1 cellular context compared by ENCODE assay signal in the genomic region with DNA sequence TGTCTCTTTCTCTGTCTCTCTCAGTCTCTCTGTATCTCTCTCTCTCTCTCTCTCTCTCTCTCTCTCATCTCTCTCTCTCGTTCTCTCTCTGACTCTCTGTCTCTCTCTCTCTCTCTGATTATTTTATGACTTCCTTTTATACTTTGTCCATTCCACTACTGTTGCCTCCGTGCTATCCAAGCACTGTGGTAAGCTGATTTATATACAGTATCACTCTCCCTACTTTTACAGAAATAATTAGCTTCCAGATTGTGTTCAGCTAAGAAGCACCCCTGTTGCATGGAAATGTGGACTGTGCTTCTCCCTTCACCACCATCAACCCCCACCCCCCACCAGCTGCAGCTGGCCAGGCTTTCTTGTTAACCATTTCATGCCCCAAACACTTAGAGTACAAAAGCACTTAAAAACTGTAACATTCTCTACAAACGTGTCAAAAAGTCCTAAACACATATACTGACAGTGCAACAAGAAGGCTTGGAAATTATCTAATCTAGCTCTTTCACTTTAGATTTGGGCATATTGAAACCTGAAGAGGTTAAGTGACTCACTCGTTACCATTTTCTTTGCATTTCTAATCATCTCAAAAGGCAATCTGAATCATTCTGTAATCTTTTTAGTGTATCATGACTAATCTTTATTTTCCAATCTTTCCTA.
TF ChIP-seq lines count a peak whose summit lies in the region.

No MANE protein-coding gene starts in this region.

TF ChIP-seq in GM12878, 131 proteins besides CTCF, POLR2A, EP300 and RAD21:
- TF ChIP-seq NFXL1 (IDR thresholded peaks at IDR 0.05; ENCODE audit: borderline replicate concordance) (no peak), JUNB (IDR thresholded peaks at IDR 0.05) (peak; percentile 42), EGR1 (IDR thresholded peaks at IDR 0.05; ENCODE audit: borderline replicate concordance in 1 of 2, low read depth in 2 of 2, low read length in 2 of 2) (no peak), CHD1 (IDR thresholded peaks at IDR 0.05; ENCODE audit: low read depth, low read length) (no peak)
